8 cellular contexts compared by ENCODE assay signal in the genomic region with DNA sequence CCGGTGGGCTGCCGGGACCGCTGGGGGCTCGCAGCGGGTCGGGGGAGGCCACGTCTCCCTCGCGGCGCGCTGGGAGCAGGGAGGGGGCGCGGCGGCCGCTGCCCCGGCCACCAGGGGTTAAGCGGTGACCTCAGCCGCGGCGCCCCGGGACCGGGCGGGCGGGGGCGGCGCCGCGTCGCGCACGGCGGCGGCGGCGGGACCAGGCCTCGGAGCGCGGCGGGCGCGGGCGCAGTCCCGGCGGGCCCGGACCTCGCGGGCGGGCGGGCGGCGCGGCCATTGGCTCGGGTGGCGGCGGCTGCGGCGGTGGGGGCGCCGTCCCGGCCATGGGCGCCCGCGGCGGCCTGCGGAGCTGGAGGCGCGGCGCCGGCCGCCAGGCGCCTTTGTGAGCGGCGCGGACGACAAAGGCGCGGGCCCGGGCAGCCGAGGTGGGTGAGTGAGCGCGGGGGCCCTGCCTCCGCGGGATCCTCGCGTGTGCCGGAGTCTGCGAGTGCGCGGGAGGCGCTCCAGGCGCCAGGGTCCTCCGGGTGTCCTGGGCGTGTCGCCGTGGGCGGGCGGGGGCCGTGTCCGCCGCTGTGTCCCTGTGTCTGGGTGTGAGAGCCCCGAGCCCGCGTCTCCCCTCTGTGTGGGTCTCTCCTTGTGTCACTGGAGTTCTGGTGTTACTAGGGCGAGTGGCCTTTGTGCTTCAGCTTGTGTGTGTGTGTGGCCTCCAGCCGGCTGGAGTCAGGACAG. TPM values are rescaled to one million over a fixed set of nuclear protein-coding genes. Genes with fewer than 3 reads are reported as not detected.
A peak's percentile ranks its signal among the peaks of the same experiment; 100 is the strongest.
DNase-seq lines count a peak whose midpoint lies in the region; ATAC-seq, FAIRE-seq and TF ChIP-seq lines count a peak whose summit lies in the region.
"Had no signal": no experiment of that assay in that cellular context is flagged by ENCODE, and none has a peak within 500 bp of the region (broad histone marks: within the 10 kb centered on the region; RNA-seq: fewer than 3 reads in every experiment).

TSS of gene ARHGEF10L (plus strand) at position 173 of the 729 bp plus-strand sequence. CDS start 40,898 bp downstream, outside the sequence.

- H3K4me3 ChIP-seq in GM23248: peak within 1 kb of the TSS; percentile 71
- peak within 1 kb of the TSS; percentile 86 for H3K4me3 ChIP-seq in ovary

- H3K9me3 ChIP-seq in GM23248 (ENCODE audit: low read depth): no peaks in the 10 kb centered on the region
- no peaks in the 10 kb centered on the region for H3K9me3 ChIP-seq in ovary

- peaks cover 43% of the 10 kb centered on the region for H3K79me2 ChIP-seq in GM23248 (ENCODE audit: insufficient read depth)

- H3K4me1 ChIP-seq in GM23248 (ENCODE audit: insufficient read depth) (peaks cover 6% of the 10 kb centered on the region), ovary (ENCODE audit: insufficient read depth) (peaks cover 2% of the 10 kb centered on the region)

- no peak for TF ChIP-seq EP300 in ovary (IDR thresholded peaks at IDR 0.05)

- WGBS in GM23248 (ENCODE audit: low coverage in 1 of 2, low lambda C conversion rate in 2 of 2, missing lambda C conversion rate in 2 of 2), 2 experiments: 0 to 1% methylated on average over 17 to 30 of the region's 105 CpGs
- WGBS in ovary, 3 donors: 0 to 1% (median 1%) methylated on average over 36 to 105 of the region's 105 CpGs

- no peak for TF ChIP-seq CTCF in ovary (IDR thresholded peaks at IDR 0.05)

- H3K27ac ChIP-seq in GM23248 (peak within 1 kb of the TSS; percentile 32), ovary (peak within 1 kb of the TSS; percentile 61 to 72)

- peak within 1 kb of the TSS; percentile 80 for H3K9ac ChIP-seq in GM23248

- DNase-seq in GM23248 (peak; percentile 79), T1000 (lab: John Stamatoyannopoulos, UW) (peak; percentile 28), head of caudate nucleus (peak in 28 of 42 donors; percentile 11 to 72 (median 42)), ovary (peak; percentile 30 to 65 (median 46)), HTR-8/SVneo (ENCODE audit: insufficient read length, low spot score) (no peak), Kasumi-1 (lab: John Stamatoyannopoulos, UW) (no peak)

- ATAC-seq in HG02610 (IDR thresholded peaks at IDR 0.05; ENCODE audit: unreplicated experiment): no peak

- H3K36me3 ChIP-seq in GM23248 (ENCODE audit: low read depth) (no peaks in the 10 kb centered on the region), ovary (no peaks in the 10 kb centered on the region)

- H3K9me2 ChIP-seq in GM23248 (ENCODE audit: insufficient read depth): no peaks in the 10 kb centered on the region

- no peaks in the 10 kb centered on the region for H4K20me1 ChIP-seq in GM23248 (ENCODE audit: insufficient read depth)

- peaks cover 7% of the 10 kb centered on the region for H3F3A ChIP-seq in GM23248 (ENCODE audit: insufficient read depth)

- intact Hi-C loops in head of caudate nucleus (cut with DNase I) (no loop called here), ovary (cut with DNase I) (no loop called here)

- in situ Hi-C loops in GM23248 (cut with MboI): no loop called here

- peak within 1 kb of the TSS; percentile 70 for H2AFZ ChIP-seq in GM23248

- H3K27me3 ChIP-seq in GM23248 (replicated peaks; ENCODE audit: insufficient read depth) (no peaks in the 10 kb centered on the region), ovary (no peaks in the 10 kb centered on the region)

- FAIRE-seq in HTR-8/SVneo (lab: Jason Lieb, UNC): no peak

- peak within 1 kb of the TSS; percentile 62 for H3K4me2 ChIP-seq in GM23248 (ENCODE audit: unreplicated experiment)

- no peak for TF ChIP-seq POLR2A in ovary (IDR thresholded peaks at IDR 0.05)

RNA-seq across cellular contexts. Expression of gene ARHGEF10L, which starts in this region (rescaled TPM):
- 16.1 and 19.3 TPM in 2 replicates for total RNA-seq in GM23248 (2014; rRNA removed; shearing (Covaris generic))
- polyA plus RNA-seq in GM23248 (2016; fragmentation: Nextera tagmentation; extraction: Ambion mirVana): 6.0 TPM in 2 replicates
- 10 to 100 TPM in 5 of 7 donors, 1 to 10 TPM in 2; 7.6 to 23.0 (median 19.6) TPM for total RNA-seq in ovary
- polyA plus RNA-seq in ovary: 10 to 100 TPM in 1 of 2 donors, 1 to 10 TPM in 1; 3.6 to 18.3 TPM
- total RNA-seq: T-helper 2 cell treated with Interferon-gamma antibody and Interleukin-4, amounts not matched to agents 100 ng/mL and 5 ng/mL, for 36 hours had no signal

Comparison
In these comparisons a context has a peak if more than half of its experiments do, and no peak if none do; other contexts are left out.
1. DNase-seq: peak in GM23248 (single experiment), T1000 (single experiment), head of caudate nucleus (28 of 42) and ovary (5 of 5); none in HTR-8/SVneo (single experiment) and Kasumi-1 (0 of 2).